Comparison of ENCODE assay signal across 10 cellular contexts in genomic region chr22:40397436-40397835, GRCh38. TPM values are rescaled to one million over a fixed set of nuclear protein-coding genes. Genes with fewer than 3 reads are reported as not detected.
DNase-seq lines count a peak whose midpoint lies in the region; ATAC-seq and TF ChIP-seq lines count a peak whose summit lies in the region.
"Had no signal": no experiment of that assay in that cellular context is flagged by ENCODE, and none has a peak within 500 bp of the region (broad histone marks: within the 10 kb centered on the region; RNA-seq: fewer than 3 reads in every experiment).

No MANE protein-coding gene starts in this region.

- ATAC-seq in body of pancreas (peak; percentile 10), HG02798 (IDR thresholded peaks at IDR 0.05; ENCODE audit: poor library complexity, unreplicated experiment) (no peak)

- no peak overlapping the region for H2AK5ac ChIP-seq in mesendoderm (ENCODE audit: low read length)

- H4K5ac ChIP-seq in mesendoderm (ENCODE audit: low read length), result no peak overlapping the region

- no peak for TF ChIP-seq POLR2A in body of pancreas (IDR thresholded peaks at IDR 0.05)

- H2BK120ac ChIP-seq in mesendoderm (ENCODE audit: low read depth, low read length), result no peak overlapping the region

- H3K4me1 ChIP-seq in left ventricle myocardium inferior, result peaks cover 32% of the 10 kb centered on the region
- peaks cover 37% of the 10 kb centered on the region for H3K4me1 ChIP-seq in body of pancreas
- H3K4me1 ChIP-seq in mesendoderm (ENCODE audit: control insufficient read depth, low read depth, low read length), result no peaks in the 10 kb centered on the region
- no peaks in the 10 kb centered on the region for H3K4me1 ChIP-seq in urinary bladder (ENCODE audit: insufficient read depth)
- H3K4me1 ChIP-seq: parathyroid adenoma had no signal

- intact Hi-C loops in left ventricle myocardium inferior (cut with micrococcal nuclease) (no loop called here), cardiac septum (cut with DNase I) (no loop called here), body of pancreas (cut with DNase I) (no loop called here)

- H3K18ac ChIP-seq in mesendoderm (ENCODE audit: low read length), result no peak overlapping the region

- H3K23ac ChIP-seq in mesendoderm (ENCODE audit: low read length), result no peak overlapping the region

- H3K79me1 ChIP-seq in mesendoderm (ENCODE audit: low read length), result peaks cover 2% of the 10 kb centered on the region

- no peak overlapping the region for H4K8ac ChIP-seq in mesendoderm (ENCODE audit: low read depth, low read length)

- H3K4me2 ChIP-seq in mesendoderm (ENCODE audit: low read length), result no peak overlapping the region

- H3K4me3 ChIP-seq in left ventricle myocardium inferior, result no peak overlapping the region
- no peak overlapping the region for H3K4me3 ChIP-seq in body of pancreas
- no peak overlapping the region for H3K4me3 ChIP-seq in mesendoderm (ENCODE audit: low read length)
- H3K4me3 ChIP-seq in urinary bladder (ENCODE audit: low read depth, low read length), result no peak overlapping the region

- H3K27me3 ChIP-seq in left ventricle myocardium inferior (ENCODE audit: low read depth) (no peaks in the 10 kb centered on the region), body of pancreas (no peaks in the 10 kb centered on the region), mesendoderm (ENCODE audit: insufficient read depth, low read length, poor library complexity) (no peaks in the 10 kb centered on the region)
- H3K27me3 ChIP-seq: foreskin keratinocyte had no signal

- no peak overlapping the region for H2BK15ac ChIP-seq in mesendoderm (replicated peaks; ENCODE audit: low read depth)

- no peak overlapping the region for H3K4ac ChIP-seq in mesendoderm (ENCODE audit: low read depth, low read length)

- no peak for TF ChIP-seq CTCF in left ventricle myocardium inferior (IDR thresholded peaks at IDR 0.05; ENCODE audit: borderline replicate concordance)
- TF ChIP-seq CTCF in body of pancreas (IDR thresholded peaks at IDR 0.05), result no peak

- H3K9me3 ChIP-seq in left ventricle myocardium inferior (replicated peaks) (no peaks in the 10 kb centered on the region), body of pancreas (no peaks in the 10 kb centered on the region)

- no peak overlapping the region for H2BK5ac ChIP-seq in mesendoderm (ENCODE audit: low read length)

- DNase-seq in left ventricle myocardium inferior, result no peak
- no peak for DNase-seq in cardiac septum (ENCODE audit: low spot score)
- DNase-seq in body of pancreas, result no peak
- DNase-seq in mesendoderm, result peak; percentile 61
- no peak for DNase-seq in glomerular visceral epithelial cell (ENCODE audit: extremely low spot score)
- DNase-seq in SIG-M5 (lab: John Stamatoyannopoulos, UW), result no peak

- H3K27ac ChIP-seq in left ventricle myocardium inferior (replicated peaks) (peak overlapping the region; percentile 50), body of pancreas (peak overlapping the region; percentile 69 to 85 (median 76)), mesendoderm (ENCODE audit: low read depth, low read length) (no peak overlapping the region), urinary bladder (ENCODE audit: low read depth) (peak overlapping the region; percentile 64)
- H3K27ac ChIP-seq: foreskin keratinocyte, parathyroid adenoma had no signal

- WGBS in body of pancreas, 2 donors, result 70 to 79% methylated on average over 1 of the region's 1 CpG
- no CpG with 5 or more reads among the region's 1 CpG for WGBS in mesendoderm (ENCODE audit: extremely low coverage, insufficient coverage, low lambda C conversion rate)
- 50% methylated on average over 1 of the region's 1 CpG for WGBS in urinary bladder

- H3K56ac ChIP-seq in mesendoderm (ENCODE audit: low read length), result no peak overlapping the region

- no peaks in the 10 kb centered on the region for H3K79me2 ChIP-seq in mesendoderm (ENCODE audit: control insufficient read depth, insufficient read depth, low read length)
- H3K79me2 ChIP-seq: parathyroid adenoma had no signal

- no peak overlapping the region for H3K9ac ChIP-seq in mesendoderm (ENCODE audit: low read length)
- H3K9ac ChIP-seq: parathyroid adenoma had no signal

- H3K36me3 ChIP-seq in left ventricle myocardium inferior (peaks cover 17% of the 10 kb centered on the region), body of pancreas (replicated peaks in 1 of 2; ENCODE audit: insufficient read depth in 1 of 2, low read depth in 2 of 2) (no peaks in the 10 kb centered on the region), mesendoderm (ENCODE audit: control insufficient read depth, insufficient read depth, low read length) (no peaks in the 10 kb centered on the region), urinary bladder (ENCODE audit: insufficient read depth) (no peaks in the 10 kb centered on the region)

RNA-seq across cellular contexts. Expression of gene SGSM3, which starts 27.0 kb away (rescaled TPM):
- total RNA-seq in left ventricle myocardium inferior (40.4 TPM), cardiac septum (38.1 TPM), body of pancreas (100 to 1,000 TPM; 125 to 231 TPM), urinary bladder (33.9 TPM)
- 20.6 TPM for polyA plus RNA-seq in mesendoderm (2013, experiment 1 of 2)
- 24.1 TPM for polyA plus RNA-seq in mesendoderm (2013, experiment 2 of 2)
- 62.2 TPM for polyA plus RNA-seq in urinary bladder

RNA-seq across cellular contexts. Expression of gene ADSL, which starts 51.1 kb away (rescaled TPM):
- total RNA-seq in left ventricle myocardium inferior (48.5 TPM), cardiac septum (47.8 TPM), body of pancreas (10 to 100 TPM; 49.0 to 76.5 TPM), urinary bladder (76.3 TPM)
- 161 TPM for polyA plus RNA-seq in mesendoderm (2013, experiment 1 of 2)
- polyA plus RNA-seq in mesendoderm (2013, experiment 2 of 2), result 161 TPM
- polyA plus RNA-seq in urinary bladder, result 59.8 TPM
